8 cellular contexts compared by ENCODE assay signal in the genomic region with DNA sequence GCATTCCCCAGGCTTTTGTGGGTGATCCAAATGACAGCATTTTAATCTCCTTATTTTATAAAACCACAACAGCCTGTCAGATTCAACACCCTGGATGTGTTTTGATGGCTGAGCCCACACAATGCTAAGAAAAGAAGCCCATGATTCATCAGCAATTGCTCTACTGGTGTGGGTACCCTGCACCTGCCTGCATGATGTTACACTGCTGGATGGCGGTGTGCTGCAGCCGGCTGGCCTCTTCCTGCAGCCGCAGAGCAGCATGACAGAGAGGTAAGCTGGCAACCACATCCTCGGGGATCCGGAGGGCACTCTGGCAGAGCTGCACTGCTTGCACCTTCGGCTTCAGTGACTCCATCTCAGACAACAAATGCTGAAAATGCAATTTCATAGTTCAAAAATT.
DNase-seq lines count a peak whose midpoint lies in the region; ATAC-seq and TF ChIP-seq lines count a peak whose summit lies in the region.

No MANE protein-coding gene starts in this region.

- H3K4me3 ChIP-seq in testis: no peak overlapping the region

- H3K9me3 ChIP-seq in testis: no peaks in the 10 kb centered on the region

- no peak for TF ChIP-seq POLR2A in testis (IDR thresholded peaks at IDR 0.05)

- TF ChIP-seq CTCF in foreskin keratinocyte (conservative IDR thresholded peaks at IDR 0.05): no peak
- no peak for TF ChIP-seq CTCF in testis (IDR thresholded peaks at IDR 0.05)

- H3K27me3 ChIP-seq in foreskin keratinocyte (no peaks in the 10 kb centered on the region), testis (no peaks in the 10 kb centered on the region)

- ATAC-seq in HG02798 (IDR thresholded peaks at IDR 0.05; ENCODE audit: poor library complexity, unreplicated experiment) (peak; percentile 49), foreskin keratinocyte (peak; percentile 48), HG02970 (IDR thresholded peaks at IDR 0.05; ENCODE audit: low FRiP score, unreplicated experiment) (no peak)
- ATAC-seq in activated CD4-positive, alpha-beta T cell treated with anti-CD3 and anti-CD28 coated beads for 36 hours: peak; percentile 100
- ATAC-seq in stimulated activated effector memory CD8-positive, alpha-beta T cell treated with anti-CD3 and anti-CD28 coated beads, Interleukin-12 subunit alpha, Interleukin-12 subunit beta, amount 100 ng/mL, for 72 hours: peak; percentile 100

- no peak overlapping the region for H3K4me3 Mint-ChIP-seq in activated CD4-positive, alpha-beta T cell treated with anti-CD3 and anti-CD28 coated beads for 36 hours
- no peak overlapping the region for H3K4me3 Mint-ChIP-seq in stimulated activated effector memory CD8-positive, alpha-beta T cell treated with anti-CD3 and anti-CD28 coated beads, Interleukin-12 subunit alpha, Interleukin-12 subunit beta, amount 100 ng/mL, for 72 hours

- H3K27ac ChIP-seq in foreskin keratinocyte (no peak overlapping the region), testis (no peak overlapping the region)

- peak; percentile 86 for DNase-seq in activated CD4-positive, alpha-beta T cell treated with anti-CD3 and anti-CD28 coated beads for 36 hours
- DNase-seq in foreskin keratinocyte (no peak), SIG-M5 (lab: John Stamatoyannopoulos, UW) (no peak), LoVo (ENCODE audit: low spot score) (no peak), testis (no peak)
- peak; percentile 49 to 71 for DNase-seq in stimulated activated effector memory CD8-positive, alpha-beta T cell treated with anti-CD3 and anti-CD28 coated beads, Interleukin-12 subunit alpha, Interleukin-12 subunit beta, amount 100 ng/mL, for 72 hours (ENCODE audit: low spot score in 2 of 2)

- no peaks in the 10 kb centered on the region for H3K9me3 Mint-ChIP-seq in activated CD4-positive, alpha-beta T cell treated with anti-CD3 and anti-CD28 coated beads for 36 hours (ENCODE audit: low read depth)
- H3K9me3 Mint-ChIP-seq in stimulated activated effector memory CD8-positive, alpha-beta T cell treated with anti-CD3 and anti-CD28 coated beads, Interleukin-12 subunit alpha, Interleukin-12 subunit beta, amount 100 ng/mL, for 72 hours: no peaks in the 10 kb centered on the region

- 88 to 92% methylated on average over 6 of the region's 6 CpGs for WGBS in testis, 2 donors

- CTCF ChIA-PET in activated CD4-positive, alpha-beta T cell treated with anti-CD3 and anti-CD28 coated beads for 36 hours (lab: Charles Lee): interaction anchor here (1.0 to 2.1 kb wide), 4 partner anchors 8 to 29 kb away, joined by 4 to 9 read pairs (median 6); no protein-coding TSS in a partner anchor

- H3K36me3 ChIP-seq in testis (ENCODE audit: low read depth, missing control alignments): no peaks in the 10 kb centered on the region

- H3K27me3 Mint-ChIP-seq in activated CD4-positive, alpha-beta T cell treated with anti-CD3 and anti-CD28 coated beads for 36 hours: no peaks in the 10 kb centered on the region

- H3K27ac Mint-ChIP-seq in activated CD4-positive, alpha-beta T cell treated with anti-CD3 and anti-CD28 coated beads for 36 hours: no peak overlapping the region
- no peak overlapping the region for H3K27ac Mint-ChIP-seq in stimulated activated effector memory CD8-positive, alpha-beta T cell treated with anti-CD3 and anti-CD28 coated beads, Interleukin-12 subunit alpha, Interleukin-12 subunit beta, amount 100 ng/mL, for 72 hours

- H3K4me1 ChIP-seq in foreskin keratinocyte (peaks cover 7% of the 10 kb centered on the region), testis (peaks cover 5% of the 10 kb centered on the region)

- no peaks in the 10 kb centered on the region for H3K36me3 Mint-ChIP-seq in activated CD4-positive, alpha-beta T cell treated with anti-CD3 and anti-CD28 coated beads for 36 hours (ENCODE audit: low read depth)
- H3K36me3 Mint-ChIP-seq in stimulated activated effector memory CD8-positive, alpha-beta T cell treated with anti-CD3 and anti-CD28 coated beads, Interleukin-12 subunit alpha, Interleukin-12 subunit beta, amount 100 ng/mL, for 72 hours: no peaks in the 10 kb centered on the region

- intact Hi-C loops in activated CD4-positive, alpha-beta T cell treated with anti-CD3 and anti-CD28 coated beads for 36 hours (cut with DNase I, micrococcal nuclease): no loop called here
- intact Hi-C loops in testis (cut with DNase I; ENCODE audit: low total_unique reads): no loop called here

- POLR2A ChIA-PET in activated CD4-positive, alpha-beta T cell treated with anti-CD3 and anti-CD28 coated beads for 36 hours (lab: Charles Lee): interaction anchor here (1.1 kb wide), 1 partner anchor 8 kb away, joined by 4 read pairs; no protein-coding TSS in a partner anchor

- peaks cover 23% of the 10 kb centered on the region for H3K4me1 Mint-ChIP-seq in activated CD4-positive, alpha-beta T cell treated with anti-CD3 and anti-CD28 coated beads for 36 hours
- peaks cover 25% of the 10 kb centered on the region for H3K4me1 Mint-ChIP-seq in stimulated activated effector memory CD8-positive, alpha-beta T cell treated with anti-CD3 and anti-CD28 coated beads, Interleukin-12 subunit alpha, Interleukin-12 subunit beta, amount 100 ng/mL, for 72 hours

Comparison
In these comparisons a context has a peak if more than half of its experiments do, and no peak if none do; other contexts are left out.
1. DNase-seq: peak in activated CD4-positive, alpha-beta T cell treated with anti-CD3 and anti-CD28 coated beads for 36 hours (single experiment) and stimulated activated effector memory CD8-positive, alpha-beta T cell treated with anti-CD3 and anti-CD28 coated beads, Interleukin-12 subunit alpha, Interleukin-12 subunit beta, amount 100 ng/mL, for 72 hours (2 of 2); none in foreskin keratinocyte (0 of 2), SIG-M5 (single experiment), LoVo (single experiment) and testis (single experiment).